1 cellular context compared by ENCODE assay signal in genomic region chr4:55186700-55187099, GRCh38.
TF ChIP-seq lines count a peak whose summit lies in the region.

No MANE protein-coding gene starts in this region.

TF ChIP-seq in WTC11, 78 proteins besides CTCF, POLR2A, EP300 and RAD21 (continued from another document):
- TF ChIP-seq ZNF281 (CRISPR knock-in tag; IDR thresholded peaks at IDR 0.05) (no peak), PREB (CRISPR knock-in tag; IDR thresholded peaks at IDR 0.05; ENCODE audit: borderline replicate concordance) (no peak), SP1 (CRISPR knock-in tag; conservative IDR thresholded peaks at IDR 0.05) (no peak), TEAD4 (CRISPR knock-in tag; IDR thresholded peaks at IDR 0.05) (no peak), ZNF232 (CRISPR knock-in tag; IDR thresholded peaks at IDR 0.05) (no peak), ZNF263 (CRISPR knock-in tag; IDR thresholded peaks at IDR 0.05; ENCODE audit: low read depth) (no peak), HMGXB4 (CRISPR knock-in tag; IDR thresholded peaks at IDR 0.05) (no peak), KAT7 (CRISPR knock-in tag; IDR thresholded peaks at IDR 0.05; ENCODE audit: borderline replicate concordance) (no peak), ATF1 (CRISPR knock-in tag; IDR thresholded peaks at IDR 0.05) (no peak), ZNF671 (CRISPR knock-in tag; IDR thresholded peaks at IDR 0.05) (no peak), GRHL2 (CRISPR knock-in tag; IDR thresholded peaks at IDR 0.05; ENCODE audit: insufficient replicate concordance, severe bottlenecking) (no peak), E2F5 (CRISPR knock-in tag; IDR thresholded peaks at IDR 0.05) (no peak)
- TF ChIP-seq, protein P1, sequence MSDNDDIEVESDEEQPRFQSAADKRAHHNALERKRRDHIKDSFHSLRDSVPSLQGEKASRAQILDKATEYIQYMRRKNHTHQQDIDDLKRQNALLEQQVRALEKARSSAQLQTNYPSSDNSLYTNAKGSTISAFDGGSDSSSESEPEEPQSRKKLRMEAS (CRISPR knock-in tag; IDR thresholded peaks at IDR 0.05) = no peak; the same call in 1 of the 2 replicates
TF ChIP-seq in WTC11: peak in this region for 0.
